Comparison of ENCODE assay signal across 20 cellular contexts in genomic region chr11:61881397-61881796, GRCh38. TPM values are rescaled to one million over a fixed set of nuclear protein-coding genes. Genes with fewer than 3 reads are reported as not detected.
DNase-seq lines count a peak whose midpoint lies in the region; ATAC-seq, FAIRE-seq and TF ChIP-seq lines count a peak whose summit lies in the region.
"Had no signal": no experiment of that assay in that cellular context is flagged by ENCODE, and none has a peak within 500 bp of the region (broad histone marks: within the 10 kb centered on the region; RNA-seq: fewer than 3 reads in every experiment).

No MANE protein-coding gene starts in this region.

- H3K36me3 ChIP-seq in bronchial epithelial cell (ENCODE audit: control insufficient read depth, insufficient read depth, low read length): peaks cover 12% of the 10 kb centered on the region
- H3K36me3 ChIP-seq: BE2C, ovary had no signal

- peak; percentile 52 for FAIRE-seq in bronchial epithelial cell (lab: Jason Lieb, UNC)
- FAIRE-seq: keratinocyte had no signal

- TF ChIP-seq CTCF in bronchial epithelial cell (IDR thresholded peaks at IDR 0.05; ENCODE audit: insufficient read depth, low read length, severe bottlenecking): no peak

- peaks cover 22 to 36% (median 22%) of the 10 kb centered on the region in 3 donors for H3K4me1 Mint-ChIP-seq in IgD-negative memory B cell
- peaks cover 40 to 80% of the 10 kb centered on the region in 2 donors for H3K4me1 Mint-ChIP-seq in stimulated activated naive B cell treated with anti-CD40 and anti-IgM and Interleukin-4, amounts not matched to agents 10 μg/mL and 1 μg/mL and 100 μg/mL, for 72 hours

- H3K4me3 Mint-ChIP-seq in IgD-negative memory B cell: peak overlapping the region; percentile 18 to 74 (median 58)
- peak overlapping the region in 1 of 2 donors; percentile 25 for H3K4me3 Mint-ChIP-seq in stimulated activated naive B cell treated with anti-CD40 and anti-IgM and Interleukin-4, amounts not matched to agents 10 μg/mL and 1 μg/mL and 100 μg/mL, for 72 hours

- peaks cover 2% of the 10 kb centered on the region for H3K36me3 Mint-ChIP-seq in IgD-negative memory B cell
- peaks cover 30% of the 10 kb centered on the region in 2 donors for H3K36me3 Mint-ChIP-seq in stimulated activated naive B cell treated with anti-CD40 and anti-IgM and Interleukin-4, amounts not matched to agents 10 μg/mL and 1 μg/mL and 100 μg/mL, for 72 hours

- H3K9me3 Mint-ChIP-seq in IgD-negative memory B cell: no peaks in the 10 kb centered on the region
- H3K9me3 Mint-ChIP-seq in stimulated activated naive B cell treated with anti-CD40 and anti-IgM and Interleukin-4, amounts not matched to agents 10 μg/mL and 1 μg/mL and 100 μg/mL, for 72 hours: no peaks in the 10 kb centered on the region

- DNase-seq in bronchial epithelial cell (ENCODE audit: low read depth) (no peak), iPS-NIHi11 (ENCODE audit: low spot score) (peak; percentile 57), C1 segment of cervical spinal cord (lab: John Stamatoyannopoulos, UW) (no peak)
- no peak for DNase-seq in stimulated activated naive B cell treated with anti-CD40 and anti-IgM and Interleukin-4, amounts not matched to agents 10 μg/mL and 1 μg/mL and 100 μg/mL, for 72 hours
- DNase-seq: activated CD4-positive, alpha-beta T cell treated with anti-CD3 and anti-CD28 coated beads for 4 hours; activated CD8-positive, alpha-beta memory T cell treated with anti-CD3 and anti-CD28 coated beads, Interleukin-2, amount 50 U/mL, for 48 hours; activated naive CD4-positive, alpha-beta T cell treated with Interleukin-2 at 50 U/mL for 16 hours; BE2C; NCI-H1694; NCI-H446 treated with DMSO at 0.1 percent for 48 hours; ovary; T-helper 9 cell; upper lobe of left lung had no signal

- peak in 1 of 2 donors; percentile 22 for ATAC-seq in stimulated activated naive B cell treated with anti-CD40 and anti-IgM and Interleukin-4, amounts not matched to agents 10 μg/mL and 1 μg/mL and 100 μg/mL, for 72 hours (replicated peaks)
- ATAC-seq in GM18873 (IDR thresholded peaks at IDR 0.05; ENCODE audit: low FRiP score, unreplicated experiment) (no peak), HG03439 (IDR thresholded peaks at IDR 0.05; ENCODE audit: unreplicated experiment) (no peak), GM19035 (IDR thresholded peaks at IDR 0.05; ENCODE audit: unreplicated experiment) (no peak)

- no peaks in the 10 kb centered on the region for H3K27me3 ChIP-seq in bronchial epithelial cell (ENCODE audit: control insufficient read depth, insufficient read depth, low read length)
- H3K27me3 ChIP-seq: BE2C, ovary, upper lobe of left lung had no signal

- no peaks in the 10 kb centered on the region for H3K27me3 Mint-ChIP-seq in IgD-negative memory B cell
- no peaks in the 10 kb centered on the region for H3K27me3 Mint-ChIP-seq in stimulated activated naive B cell treated with anti-CD40 and anti-IgM and Interleukin-4, amounts not matched to agents 10 μg/mL and 1 μg/mL and 100 μg/mL, for 72 hours

- peak overlapping the region in 2 of 3 donors; percentile 46 to 67 for H3K27ac Mint-ChIP-seq in IgD-negative memory B cell
- H3K27ac Mint-ChIP-seq in stimulated activated naive B cell treated with anti-CD40 and anti-IgM and Interleukin-4, amounts not matched to agents 10 μg/mL and 1 μg/mL and 100 μg/mL, for 72 hours: peak overlapping the region; percentile 79

- H3K4me3 ChIP-seq in bronchial epithelial cell (ENCODE audit: low read depth, low read length): no peak overlapping the region
- H3K4me3 ChIP-seq: ovary, smooth muscle cell, upper lobe of left lung had no signal

RNA-seq across cellular contexts. Expression of gene FADS3, which starts 9.9 kb away (rescaled TPM):
- polyA plus RNA-seq in IgD-negative memory B cell: 21.8 TPM
- 31.9 and 66.2 TPM in 2 replicates for total RNA-seq in bronchial epithelial cell

RNA-seq across cellular contexts. Expression of gene RAB3IL1, which starts 36.0 kb away (rescaled TPM):
- not detected for polyA plus RNA-seq in IgD-negative memory B cell
- total RNA-seq in bronchial epithelial cell: 0.90 and 1.1 TPM in 2 replicates
- total RNA-seq: mononuclear cell had no signal

RNA-seq across cellular contexts. Expression of gene FADS2, which starts 53.3 kb away (rescaled TPM):
- 0.63 TPM for polyA plus RNA-seq in IgD-negative memory B cell
- 15.2 and 34.2 TPM in 2 replicates for total RNA-seq in bronchial epithelial cell
